In genomic region chr1:99934801-99935200, GRCh38 we compare ENCODE assay signal across 11 cellular contexts.
"Had no signal": no experiment of that assay in that cellular context is flagged by ENCODE, and none has a peak within 500 bp of the region (broad histone marks: within the 10 kb centered on the region; RNA-seq: fewer than 3 reads in every experiment).

No MANE protein-coding gene starts in this region.

- H3K4me3 ChIP-seq: GM23248, GM23338, HAP-1 had no signal

- H3K36me3 ChIP-seq: HAP-1 had no signal

- H3K9ac ChIP-seq: GM23248 had no signal

- H3K4me1 ChIP-seq: HAP-1 had no signal

- DNase-seq: GM23248, GOT3, H7, H9, HCEC 1CT, HFFc6 had no signal

- H3K9me3 Mint-ChIP-seq: H9, HFFc6 had no signal

- H3K27ac ChIP-seq: GM23248 had no signal

- H3K4me1 Mint-ChIP-seq: GM23338, H9 had no signal

- FAIRE-seq: H1, H54 had no signal

- H2AFZ ChIP-seq: GM23248, GM23338 had no signal

- ATAC-seq: GM23338, HCT116 had no signal

- H3K4me3 Mint-ChIP-seq: GM23338, H9, HFFc6 had no signal

- H3K27ac Mint-ChIP-seq: GM23338, H9, HFFc6 had no signal

- H3K9me3 ChIP-seq: HAP-1 had no signal

- H3K4me2 ChIP-seq: GM23338 had no signal
